ENCODE assay signal across 30 cellular contexts in the genomic region with DNA sequence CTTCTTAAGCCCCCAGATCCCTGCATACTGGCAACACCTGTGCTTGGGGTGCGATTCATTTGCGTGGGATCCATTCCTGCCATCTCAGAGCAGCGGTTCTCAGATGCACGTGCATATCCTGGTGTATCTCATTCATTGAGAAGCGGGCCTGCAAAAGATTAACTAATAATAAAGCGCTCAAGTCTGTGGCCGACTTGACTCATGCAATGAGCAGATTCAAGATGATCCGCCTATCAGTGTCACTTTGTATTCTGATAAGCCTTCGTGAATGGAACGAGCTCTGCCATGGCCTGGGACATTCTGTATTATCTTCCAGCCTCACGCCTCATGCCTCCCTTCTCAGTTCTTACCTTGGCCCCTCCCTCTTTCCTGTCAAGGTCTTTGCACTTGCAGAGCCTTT. TPM values are rescaled to one million over a fixed set of nuclear protein-coding genes. Genes with fewer than 3 reads are reported as not detected.
"Had no signal": no experiment of that assay in that cellular context is flagged by ENCODE, and none has a peak within 500 bp of the region (broad histone marks: within the 10 kb centered on the region; RNA-seq: fewer than 3 reads in every experiment).

No MANE protein-coding gene starts in this region.

- H3K4me1 ChIP-seq: ascending aorta, SJSA1 had no signal

- H3K4me3 Mint-ChIP-seq: activated B cell treated with CpG ODN at 0.5 μM for 24 hours; activated CD4-positive, alpha-beta T cell treated with anti-CD3 and anti-CD28 coated beads, Interleukin-2, amount 10 ng/mL, durations not matched to agents 24 days and 14 days; activated CD8-positive, alpha-beta memory T cell treated with anti-CD3 and anti-CD28 coated beads, Interleukin-2, amount 10 ng/mL, durations not matched to agents 7 days and 5 days; activated naive CD8-positive, alpha-beta T cell treated with anti-CD3 and anti-CD28 coated beads, Interleukin-2, amount 50 U/mL, for 24 hours; activated T-cell treated with anti-CD3 and anti-CD28 coated beads, Interleukin-2, amount 50 U/mL, for 24 hours; activated T-helper 1 cell treated with anti-CD3 and anti-CD28 coated beads, Interleukin-12 subunit alpha, Interleukin-12 subunit beta, Interleukin-2, Interleukin-4 antibody, amounts not matched to agents 30 ng/mL and 10 ng/mL and 1 ng/mL, durations not matched to agents 14 hours and 24 hours and 36 hours; T-cell had no signal

- FAIRE-seq: bronchial epithelial cell, RCC 7860 had no signal

- H3K27me3 Mint-ChIP-seq: activated B cell treated with CpG ODN at 0.5 μM for 24 hours; activated CD4-positive, alpha-beta T cell treated with anti-CD3 and anti-CD28 coated beads, Interleukin-2, amount 10 ng/mL, durations not matched to agents 24 days and 14 days had no signal

- H3K27me3 ChIP-seq: ascending aorta, body of pancreas, SJSA1 had no signal

- H3K36me3 Mint-ChIP-seq: activated CD8-positive, alpha-beta memory T cell treated with anti-CD3 and anti-CD28 coated beads, Interleukin-2, amount 10 ng/mL, durations not matched to agents 7 days and 5 days; activated naive CD4-positive, alpha-beta T cell treated with anti-CD3 and anti-CD28 coated beads, Interleukin-2, amount 50 U/mL, for 72 hours; T-cell had no signal

- DNase-seq: activated B cell treated with CpG ODN at 0.5 μM for 24 hours; activated CD4-positive, alpha-beta T cell treated with anti-CD3 and anti-CD28 coated beads for 1 hour; activated CD4-positive, alpha-beta T cell treated with anti-CD3 and anti-CD28 coated beads, Interleukin-2, amount 10 ng/mL, durations not matched to agents 24 days and 14 days; activated CD4-positive, alpha-beta T cell treated with anti-CD3 and anti-CD28 coated beads, Interleukin-2, amount 50 U/mL, for 48 hours; activated CD8-positive, alpha-beta memory T cell treated with anti-CD3 and anti-CD28 coated beads, Interleukin-2, amount 10 ng/mL, durations not matched to agents 7 days and 5 days; activated effector memory CD4-positive, alpha-beta T cell treated with anti-CD3 and anti-CD28 coated beads, Interleukin-2, amount 50 U/mL, for 16 hours; activated naive CD4-positive, alpha-beta T cell treated with Interleukin-2 at 50 U/mL for 16 hours; activated naive CD8-positive, alpha-beta T cell treated with anti-CD3 and anti-CD28 coated beads, Interleukin-2, amount 50 U/mL, for 24 hours; activated T-cell treated with anti-CD3 and anti-CD28 coated beads, Interleukin-2, amount 50 U/mL, for 24 hours; amniotic stem cell; body of pancreas; central memory CD4-positive, alpha-beta T cell; Karpas-422; NCI-H1105 treated with DMSO at 0.1 percent for 48 hours; NCI-H1436 treated with DMSO at 0.1 percent for 48 hours; NCI-H187; NCI-H2081 treated with DMSO at 0.1 percent for 48 hours; NCI-H526; PC-3; SHP77; T-cell; T-helper 2 cell; T1000 had no signal

- H3K9me3 ChIP-seq: ascending aorta, body of pancreas, SJSA1 had no signal

- H3K27ac ChIP-seq: ascending aorta, body of pancreas, SJSA1 had no signal

- ATAC-seq: activated CD8-positive, alpha-beta memory T cell treated with anti-CD3 and anti-CD28 coated beads, Interleukin-2, amount 10 ng/mL, durations not matched to agents 7 days and 5 days; activated naive CD4-positive, alpha-beta T cell treated with anti-CD3 and anti-CD28 coated beads, Interleukin-2, amount 50 U/mL, for 72 hours; activated naive CD8-positive, alpha-beta T cell treated with anti-CD3 and anti-CD28 coated beads, Interleukin-2, amount 50 U/mL, for 24 hours; body of pancreas; PC-3; T-cell had no signal

- H3K36me3 ChIP-seq: SJSA1 had no signal

- H3K9me3 Mint-ChIP-seq: activated B cell treated with CpG ODN at 0.5 μM for 24 hours; activated CD4-positive, alpha-beta T cell treated with anti-CD3 and anti-CD28 coated beads, Interleukin-2, amount 10 ng/mL, durations not matched to agents 24 days and 14 days; activated naive CD4-positive, alpha-beta T cell treated with anti-CD3 and anti-CD28 coated beads, Interleukin-2, amount 50 U/mL, for 72 hours; activated naive CD8-positive, alpha-beta T cell treated with anti-CD3 and anti-CD28 coated beads, Interleukin-2, amount 50 U/mL, for 24 hours; activated T-cell treated with anti-CD3 and anti-CD28 coated beads, Interleukin-2, amount 50 U/mL, for 24 hours; activated T-helper 1 cell treated with anti-CD3 and anti-CD28 coated beads, Interleukin-12 subunit alpha, Interleukin-12 subunit beta, Interleukin-2, Interleukin-4 antibody, amounts not matched to agents 30 ng/mL and 10 ng/mL and 1 ng/mL, durations not matched to agents 14 hours and 24 hours and 36 hours; T-cell had no signal

- H3K4me3 ChIP-seq: ascending aorta, body of pancreas, SJSA1 had no signal

- H3K4me1 Mint-ChIP-seq: activated B cell treated with CpG ODN at 0.5 μM for 24 hours; activated CD4-positive, alpha-beta T cell treated with anti-CD3 and anti-CD28 coated beads, Interleukin-2, amount 10 ng/mL, durations not matched to agents 24 days and 14 days; activated naive CD8-positive, alpha-beta T cell treated with anti-CD3 and anti-CD28 coated beads, Interleukin-2, amount 50 U/mL, for 24 hours had no signal

- H3K27ac Mint-ChIP-seq: activated B cell treated with CpG ODN at 0.5 μM for 24 hours; activated CD4-positive, alpha-beta T cell treated with anti-CD3 and anti-CD28 coated beads, Interleukin-2, amount 10 ng/mL, durations not matched to agents 24 days and 14 days; activated CD8-positive, alpha-beta memory T cell treated with anti-CD3 and anti-CD28 coated beads, Interleukin-2, amount 10 ng/mL, durations not matched to agents 7 days and 5 days; activated naive CD4-positive, alpha-beta T cell treated with anti-CD3 and anti-CD28 coated beads, Interleukin-2, amount 50 U/mL, for 72 hours; activated naive CD8-positive, alpha-beta T cell treated with anti-CD3 and anti-CD28 coated beads, Interleukin-2, amount 50 U/mL, for 24 hours; activated T-cell treated with anti-CD3 and anti-CD28 coated beads, Interleukin-2, amount 50 U/mL, for 24 hours; activated T-helper 1 cell treated with anti-CD3 and anti-CD28 coated beads, Interleukin-12 subunit alpha, Interleukin-12 subunit beta, Interleukin-2, Interleukin-4 antibody, amounts not matched to agents 30 ng/mL and 10 ng/mL and 1 ng/mL, durations not matched to agents 14 hours and 24 hours and 36 hours; T-cell had no signal

RNA-seq across cellular contexts. Expression of a gene that starts 22.3 kb away (rescaled TPM):
- total RNA-seq: activated B cell treated with CpG ODN at 0.5 μM for 24 hours; activated CD4-positive, alpha-beta T cell treated with anti-CD3 and anti-CD28 coated beads, Interleukin-2, amount 10 ng/mL, durations not matched to agents 24 days and 14 days; activated CD8-positive, alpha-beta memory T cell treated with anti-CD3 and anti-CD28 coated beads, Interleukin-2, amount 10 ng/mL, durations not matched to agents 7 days and 5 days; activated naive CD4-positive, alpha-beta T cell treated with anti-CD3 and anti-CD28 coated beads, Interleukin-2, amount 50 U/mL, for 72 hours; activated T-helper 1 cell treated with anti-CD3 and anti-CD28 coated beads, Interleukin-12 subunit alpha, Interleukin-12 subunit beta, Interleukin-2, Interleukin-4 antibody, amounts not matched to agents 30 ng/mL and 10 ng/mL and 1 ng/mL, durations not matched to agents 14 hours and 24 hours and 36 hours; bronchial epithelial cell; NCI-H460; T-cell had no signal

RNA-seq across cellular contexts. Expression of a gene that starts 35.7 kb away (rescaled TPM):
- total RNA-seq: activated CD4-positive, alpha-beta T cell treated with anti-CD3 and anti-CD28 coated beads, Interleukin-2, amount 10 ng/mL, durations not matched to agents 24 days and 14 days; activated T-helper 1 cell treated with anti-CD3 and anti-CD28 coated beads, Interleukin-12 subunit alpha, Interleukin-12 subunit beta, Interleukin-2, Interleukin-4 antibody, amounts not matched to agents 30 ng/mL and 10 ng/mL and 1 ng/mL, durations not matched to agents 14 hours and 24 hours and 36 hours; ascending aorta had no signal

RNA-seq across cellular contexts. Expression of a gene that starts 51.8 kb away (rescaled TPM):
- total RNA-seq: ascending aorta had no signal
